In genomic region chr10:990808-991207, GRCh38 we compare ENCODE assay signal across 18 cellular contexts. TPM values are rescaled to one million over a fixed set of nuclear protein-coding genes. Genes with fewer than 3 reads are reported as not detected.
DNase-seq lines count a peak whose midpoint lies in the region; ATAC-seq, FAIRE-seq and TF ChIP-seq lines count a peak whose summit lies in the region.
"Had no signal": no experiment of that assay in that cellular context is flagged by ENCODE, and none has a peak within 500 bp of the region (broad histone marks: within the 10 kb centered on the region; RNA-seq: fewer than 3 reads in every experiment).

No MANE protein-coding gene starts in this region.

- intact Hi-C loops in Caco-2 (cut with micrococcal nuclease; ENCODE audit: unreplicated experiment) (no loop called here), esophagus muscularis mucosa (cut with DNase I) (no loop called here)
- intact Hi-C loops in activated T-helper 1 cell treated with anti-CD3 and anti-CD28 coated beads, Interleukin-12 subunit alpha, Interleukin-12 subunit beta, Interleukin-2, Interleukin-4 antibody, amounts not matched to agents 30 ng/mL and 10 ng/mL and 1 ng/mL, durations not matched to agents 14 hours and 24 hours and 36 hours (cut with micrococcal nuclease): no loop called here

- FAIRE-seq in A549 (lab: Jason Lieb, UNC): no peak
- FAIRE-seq: endometrium had no signal

- no peak for TF ChIP-seq EP300 in A549 (IDR thresholded peaks at IDR 0.05)
- TF ChIP-seq EP300 in esophagus muscularis mucosa (IDR thresholded peaks at IDR 0.05): no peak

- no peaks in the 10 kb centered on the region for H3K27me3 ChIP-seq in Caco-2 (replicated peaks; ENCODE audit: control insufficient read depth, insufficient read depth, low read length)
- peaks cover 0 to 5% (median 0%) of the 10 kb centered on the region in 4 donors for H3K27me3 ChIP-seq in esophagus muscularis mucosa
- H3K27me3 ChIP-seq: BE2C, gastroesophageal sphincter, vagina had no signal

- 94% methylated on average over 6 of the region's 6 CpGs for WGBS in A549 (ENCODE audit: missing lambda C conversion rate)
- WGBS in esophagus muscularis mucosa: 89% methylated on average over 6 of the region's 6 CpGs

- TF ChIP-seq POLR2A in A549 (IDR thresholded peaks at IDR 0.05; ENCODE audit: low read length): no peak
- TF ChIP-seq POLR2A in esophagus muscularis mucosa (IDR thresholded peaks at IDR 0.05; ENCODE audit: low read depth): no peak

- TF ChIP-seq CTCF in A549 (IDR thresholded peaks at IDR 0.05): no peak
- no peak for TF ChIP-seq CTCF in Caco-2 (IDR thresholded peaks at IDR 0.05; ENCODE audit: insufficient read depth in 1 of 2, low read depth in 1 of 2, low read length in 1 of 2, severe bottlenecking in 1 of 2, unreplicated experiment in 1 of 2)
- no peak for TF ChIP-seq CTCF in esophagus muscularis mucosa (IDR thresholded peaks at IDR 0.05)

- H3K36me3 Mint-ChIP-seq in Caco-2 (ENCODE audit: insufficient read depth, unreplicated experiment): peaks cover 94% of the 10 kb centered on the region
- H3K36me3 Mint-ChIP-seq in activated T-helper 1 cell treated with anti-CD3 and anti-CD28 coated beads, Interleukin-12 subunit alpha, Interleukin-12 subunit beta, Interleukin-2, Interleukin-4 antibody, amounts not matched to agents 30 ng/mL and 10 ng/mL and 1 ng/mL, durations not matched to agents 14 hours and 24 hours and 36 hours (ENCODE audit: low read depth): peaks cover 56% of the 10 kb centered on the region

- no peak overlapping the region for H3K4me3 ChIP-seq in A549
- H3K4me3 ChIP-seq in Caco-2 (ENCODE audit: low read depth, low read length): no peak overlapping the region
- no peak overlapping the region for H3K4me3 ChIP-seq in esophagus muscularis mucosa
- H3K4me3 ChIP-seq: gastroesophageal sphincter, vagina had no signal

- no TSS peak for BruUV-seq in Caco-2 (replicated peaks; lab: Mats Ljungman, UMichigan)

- peak overlapping the region; percentile 1 for H3K4me3 Mint-ChIP-seq in Caco-2 (ENCODE audit: unreplicated experiment)
- peak overlapping the region; percentile 66 for H3K4me3 Mint-ChIP-seq in activated T-helper 1 cell treated with anti-CD3 and anti-CD28 coated beads, Interleukin-12 subunit alpha, Interleukin-12 subunit beta, Interleukin-2, Interleukin-4 antibody, amounts not matched to agents 30 ng/mL and 10 ng/mL and 1 ng/mL, durations not matched to agents 14 hours and 24 hours and 36 hours

- H3K27ac Mint-ChIP-seq in Caco-2 (ENCODE audit: unreplicated experiment): no peak overlapping the region
- H3K27ac Mint-ChIP-seq in activated T-helper 1 cell treated with anti-CD3 and anti-CD28 coated beads, Interleukin-12 subunit alpha, Interleukin-12 subunit beta, Interleukin-2, Interleukin-4 antibody, amounts not matched to agents 30 ng/mL and 10 ng/mL and 1 ng/mL, durations not matched to agents 14 hours and 24 hours and 36 hours: peak overlapping the region; percentile 99

- no peak overlapping the region for H3K27ac ChIP-seq in A549
- H3K27ac ChIP-seq in esophagus muscularis mucosa (replicated peaks in 1 of 4): no peak overlapping the region
- H3K27ac ChIP-seq: gastroesophageal sphincter, vagina had no signal

- POLR2A ChIA-PET in A549 (lab: Yijun Ruan, JAX): no interaction called here
- POLR2A ChIA-PET in Caco-2 (lab: Charles Lee): no interaction called here

- peaks cover 21% of the 10 kb centered on the region for H3K4me1 Mint-ChIP-seq in Caco-2 (ENCODE audit: low read depth, unreplicated experiment)
- H3K4me1 Mint-ChIP-seq in activated T-helper 1 cell treated with anti-CD3 and anti-CD28 coated beads, Interleukin-12 subunit alpha, Interleukin-12 subunit beta, Interleukin-2, Interleukin-4 antibody, amounts not matched to agents 30 ng/mL and 10 ng/mL and 1 ng/mL, durations not matched to agents 14 hours and 24 hours and 36 hours (ENCODE audit: low read depth): peaks cover 43% of the 10 kb centered on the region

- CTCF ChIA-PET in A549 (lab: Yijun Ruan, JAX): no interaction called here
- CTCF ChIA-PET in Caco-2 (lab: Charles Lee): no interaction called here

- DNase-seq in A549 (ENCODE audit: low read depth in 1 of 2, low spot score in 1 of 2) (no peak), Caco-2 (peak in 1 of 2 experiments; percentile 18), myocyte (ENCODE audit: low read depth) (peak; percentile 15), NCI-H748 treated with DMSO at 0.1 percent for 48 hours (lab: John Stamatoyannopoulos, UW) (no peak), esophagus muscularis mucosa (ENCODE audit: extremely low spot score) (no peak), AML-193 (lab: John Stamatoyannopoulos, UW) (no peak), NCI-H1930 (lab: John Stamatoyannopoulos, UW) (no peak)
- DNase-seq in activated T-helper 1 cell treated with anti-CD3 and anti-CD28 coated beads, Interleukin-12 subunit alpha, Interleukin-12 subunit beta, Interleukin-2, Interleukin-4 antibody, amounts not matched to agents 30 ng/mL and 10 ng/mL and 1 ng/mL, durations not matched to agents 14 hours and 24 hours and 36 hours (ENCODE audit: low spot score): no peak
- DNase-seq: BE2C; midbrain; MM.1S; NK-92 treated with Interleukin-12 subunit alpha and Interleukin-12 subunit beta, amount 100 ng/mL, for 24 hours; SHP77; stimulated activated CD4-positive, alpha-beta T cell treated with anti-CD3 and anti-CD28 coated beads, Interleukin-1b, Interleukin-23, amount 100 ng/mL, for 48 hours had no signal

- H3K9me3 ChIP-seq in A549 (no peaks in the 10 kb centered on the region), Caco-2 (no peaks in the 10 kb centered on the region), esophagus muscularis mucosa (no peaks in the 10 kb centered on the region)
- H3K9me3 ChIP-seq: BE2C, gastroesophageal sphincter, vagina had no signal

- H3K4me2 ChIP-seq in A549: 0 out of 3 replicates have a peak overlapping the region, but pooled peaks have one; percentile 16

- H3K9me3 Mint-ChIP-seq in Caco-2 (ENCODE audit: unreplicated experiment): no peaks in the 10 kb centered on the region
- H3K9me3 Mint-ChIP-seq in activated T-helper 1 cell treated with anti-CD3 and anti-CD28 coated beads, Interleukin-12 subunit alpha, Interleukin-12 subunit beta, Interleukin-2, Interleukin-4 antibody, amounts not matched to agents 30 ng/mL and 10 ng/mL and 1 ng/mL, durations not matched to agents 14 hours and 24 hours and 36 hours: no peaks in the 10 kb centered on the region

- TF ChIP-seq RAD21 in A549 (conservative IDR thresholded peaks at IDR 0.05 in 1 of 2, IDR thresholded peaks at IDR 0.05 in 1 of 2): no peak

- no peak for ATAC-seq in A549
- ATAC-seq: gastroesophageal sphincter had no signal

- peaks cover 29% of the 10 kb centered on the region for H3K4me1 ChIP-seq in A549
- H3K4me1 ChIP-seq in Caco-2: peaks cover 26% of the 10 kb centered on the region
- H3K4me1 ChIP-seq in esophagus muscularis mucosa: peaks cover 18 to 35% (median 30%) of the 10 kb centered on the region in 4 donors
- H3K4me1 ChIP-seq: BE2C had no signal

- H3K36me3 ChIP-seq in Caco-2 (ENCODE audit: control insufficient read depth, insufficient read depth, low read length) (peaks cover 3% of the 10 kb centered on the region; the same call in 1 of the 2 replicates), esophagus muscularis mucosa (peaks cover 19 to 34% (median 27%) of the 10 kb centered on the region in 4 donors)

- no peaks in the 10 kb centered on the region for H3K27me3 Mint-ChIP-seq in Caco-2 (ENCODE audit: insufficient read depth, unreplicated experiment)
- no peaks in the 10 kb centered on the region for H3K27me3 Mint-ChIP-seq in activated T-helper 1 cell treated with anti-CD3 and anti-CD28 coated beads, Interleukin-12 subunit alpha, Interleukin-12 subunit beta, Interleukin-2, Interleukin-4 antibody, amounts not matched to agents 30 ng/mL and 10 ng/mL and 1 ng/mL, durations not matched to agents 14 hours and 24 hours and 36 hours (ENCODE audit: insufficient read depth)

RNA-seq across cellular contexts. Expression of gene GTPBP4, which starts 2.6 kb away (rescaled TPM):
- polyA plus RNA-seq in A549 (2011; rRNA removed): 60.7 and 104 TPM in 2 replicates
- 28.3 and 43.8 TPM in 2 replicates for polyA plus RNA-seq in A549 (2012; cell fraction: cytosol; rRNA removed)
- polyA plus RNA-seq in A549 (2012; cell fraction: nucleus; rRNA removed): 41.6 and 66.0 TPM in 2 replicates
- polyA plus RNA-seq in A549 (2017; fragmentation: RNase III; extraction: RNeasy Plus Mini Kit Qiagen cat#74134 plus additional on column Dnase treatment): 67.8 to 79.5 TPM (median 75.2 TPM) in 3 replicates
- polyA minus RNA-seq in A549 (2011; rRNA and poly(A)+ RNA removed): 60.5 and 73.4 TPM in 2 replicates
- total RNA-seq in Caco-2 (2022): 175 and 202 TPM in 2 replicates
- total RNA-seq in activated T-helper 1 cell treated with anti-CD3 and anti-CD28 coated beads, Interleukin-12 subunit alpha, Interleukin-12 subunit beta, Interleukin-2, Interleukin-4 antibody, amounts not matched to agents 30 ng/mL and 10 ng/mL and 1 ng/mL, durations not matched to agents 14 hours and 24 hours and 36 hours: 193 and 202 TPM in 2 replicates
- total RNA-seq in myocyte: 55.8 and 57.4 TPM in 2 replicates
- 43.3 TPM for polyA plus RNA-seq in myocyte (2012)
- total RNA-seq in esophagus muscularis mucosa: 10 to 100 TPM; 18.3 to 39.1 (median 27.4) TPM

RNA-seq across cellular contexts. Expression of gene IDI2, which starts 34.9 kb away (rescaled TPM):
- not detected in 2 replicates for polyA plus RNA-seq in A549 (2011; rRNA removed)
- polyA plus RNA-seq in A549 (2012; cell fraction: cytosol; rRNA removed): not detected in 2 replicates
- not detected in 2 replicates for polyA plus RNA-seq in A549 (2012; cell fraction: nucleus; rRNA removed)
- not detected in 3 replicates for polyA plus RNA-seq in A549 (2017; fragmentation: RNase III; extraction: RNeasy Plus Mini Kit Qiagen cat#74134 plus additional on column Dnase treatment)
- polyA minus RNA-seq in A549 (2011; rRNA and poly(A)+ RNA removed): not detected in 2 replicates
- total RNA-seq in Caco-2 (2022): not detected in 2 replicates
- total RNA-seq in activated T-helper 1 cell treated with anti-CD3 and anti-CD28 coated beads, Interleukin-12 subunit alpha, Interleukin-12 subunit beta, Interleukin-2, Interleukin-4 antibody, amounts not matched to agents 30 ng/mL and 10 ng/mL and 1 ng/mL, durations not matched to agents 14 hours and 24 hours and 36 hours: not detected in 2 replicates
- not detected in 2 replicates for total RNA-seq in myocyte
- not detected for polyA plus RNA-seq in myocyte (2012)
- not detected for total RNA-seq in esophagus muscularis mucosa
- total RNA-seq: gastroesophageal sphincter, pulmonary artery endothelial cell, vagina had no signal

RNA-seq across cellular contexts. Expression of gene IDI1, which starts 58.1 kb away (rescaled TPM):
- polyA plus RNA-seq in A549 (2011; rRNA removed) (38.2 and 55.8 TPM in 2 replicates), A549 (2017; fragmentation: RNase III; extraction: RNeasy Plus Mini Kit Qiagen cat#74134 plus additional on column Dnase treatment) (42.4 to 65.0 TPM (median 57.1 TPM) in 3 replicates)
- 20.4 and 20.7 TPM in 2 replicates for polyA plus RNA-seq in A549 (2012; cell fraction: cytosol; rRNA removed)
- 14.8 and 25.5 TPM in 2 replicates for polyA plus RNA-seq in A549 (2012; cell fraction: nucleus; rRNA removed)
- polyA minus RNA-seq in A549 (2011; rRNA and poly(A)+ RNA removed): 14.8 and 15.1 TPM in 2 replicates
- total RNA-seq in Caco-2 (2022) (121 and 133 TPM in 2 replicates), myocyte (181 and 383 TPM in 2 replicates), esophagus muscularis mucosa (10 to 100 TPM; 16.8 to 33.3 (median 23.4) TPM)
- total RNA-seq in activated T-helper 1 cell treated with anti-CD3 and anti-CD28 coated beads, Interleukin-12 subunit alpha, Interleukin-12 subunit beta, Interleukin-2, Interleukin-4 antibody, amounts not matched to agents 30 ng/mL and 10 ng/mL and 1 ng/mL, durations not matched to agents 14 hours and 24 hours and 36 hours: 76.0 and 78.9 TPM in 2 replicates
- polyA plus RNA-seq in myocyte (2012): 81.3 TPM

RNA-seq across cellular contexts. Expression of gene LARP4B, which starts 59.3 kb away (rescaled TPM):
- 53.7 and 54.2 TPM in 2 replicates for polyA plus RNA-seq in A549 (2011; rRNA removed)
- polyA plus RNA-seq in A549 (2012; cell fraction: cytosol; rRNA removed): 25.0 and 26.9 TPM in 2 replicates
- 47.2 and 60.8 TPM in 2 replicates for polyA plus RNA-seq in A549 (2012; cell fraction: nucleus; rRNA removed)
- polyA plus RNA-seq in A549 (2017; fragmentation: RNase III; extraction: RNeasy Plus Mini Kit Qiagen cat#74134 plus additional on column Dnase treatment): 25.5 to 26.9 TPM (median 26.4 TPM) in 3 replicates
- 102 and 103 TPM in 2 replicates for polyA minus RNA-seq in A549 (2011; rRNA and poly(A)+ RNA removed)
- total RNA-seq in Caco-2 (2022): 230 and 235 TPM in 2 replicates
- total RNA-seq in activated T-helper 1 cell treated with anti-CD3 and anti-CD28 coated beads, Interleukin-12 subunit alpha, Interleukin-12 subunit beta, Interleukin-2, Interleukin-4 antibody, amounts not matched to agents 30 ng/mL and 10 ng/mL and 1 ng/mL, durations not matched to agents 14 hours and 24 hours and 36 hours: 172 and 174 TPM in 2 replicates
- 28.0 and 33.2 TPM in 2 replicates for total RNA-seq in myocyte
- polyA plus RNA-seq in myocyte (2012): 28.6 TPM
- total RNA-seq in esophagus muscularis mucosa: 10 to 100 TPM; 35.6 to 43.1 (median 38.2) TPM
